ENCODE assay signal across 8 cellular contexts in the genomic region with DNA sequence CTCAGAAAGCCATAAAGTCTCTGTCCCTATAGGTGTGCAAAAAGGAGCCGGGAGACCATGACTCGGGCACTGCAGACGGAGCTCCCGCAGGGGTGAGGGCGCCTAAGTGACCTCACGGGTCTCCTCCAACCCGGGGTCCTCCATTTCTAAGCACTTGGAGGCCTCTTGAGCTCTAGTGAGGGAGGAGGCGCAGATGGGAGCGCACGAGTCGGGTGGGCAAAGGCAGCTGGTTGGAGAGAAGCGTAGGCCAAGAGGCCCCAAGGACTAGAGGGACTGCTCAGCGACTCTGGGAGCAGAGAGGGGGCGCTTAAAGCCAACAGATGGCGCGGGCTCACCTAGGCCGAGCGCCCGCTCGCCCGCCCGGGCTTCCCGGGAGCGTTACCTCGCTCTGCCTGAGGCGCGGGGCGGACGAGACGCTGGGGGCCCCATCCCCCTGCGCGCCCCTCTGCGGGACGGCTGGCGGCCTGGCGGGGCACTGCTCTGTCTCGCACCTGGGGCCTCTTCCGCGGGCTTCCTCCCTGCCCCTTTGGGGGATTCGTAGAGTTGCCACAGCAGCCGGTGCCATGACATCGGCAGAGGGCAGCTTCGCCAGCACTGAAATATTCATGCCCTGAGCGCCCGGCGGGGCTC. TPM values are rescaled to one million over a fixed set of nuclear protein-coding genes. Genes with fewer than 3 reads are reported as not detected.
A peak's percentile ranks its signal among the peaks of the same experiment; 100 is the strongest.
DNase-seq lines count a peak whose midpoint lies in the region; ATAC-seq, FAIRE-seq and TF ChIP-seq lines count a peak whose summit lies in the region.

No MANE protein-coding gene starts in this region.

- H3K27ac Mint-ChIP-seq in CD4-positive, CD25-positive, alpha-beta regulatory T cell, result no peak overlapping the region

- H3K4ac ChIP-seq in mesenchymal stem cell (ENCODE audit: low read depth in 1 of 2, low read length in 2 of 2), result no peak overlapping the region

- no peak overlapping the region for H2BK5ac ChIP-seq in mesenchymal stem cell (ENCODE audit: low read depth, low read length, poor library complexity, severe bottlenecking)

- H3K4me3 ChIP-seq in CD4-positive, CD25-positive, alpha-beta regulatory T cell (ENCODE audit: low read depth, low read length), result no peak overlapping the region
- H3K4me3 ChIP-seq in mesenchymal stem cell (ENCODE audit: insufficient read depth in 1 of 2, low read depth in 1 of 2, low read length in 2 of 2) (no peak overlapping the region), tibial nerve (peak overlapping the region; percentile 36 to 60 (median 54))

- TF ChIP-seq EP300 in tibial nerve (IDR thresholded peaks at IDR 0.05), result no peak

- ATAC-seq in CD4-positive, CD25-positive, alpha-beta regulatory T cell (ENCODE audit: low read depth in 2 of 2), result peak; percentile 41 to 43
- ATAC-seq in SK-N-SH treated with all-trans-retinoic acid at 6 μM for 48 hours (peak; percentile 79), HG02759 (IDR thresholded peaks at IDR 0.05; ENCODE audit: unreplicated experiment) (no peak)

- no peak overlapping the region for H3K14ac ChIP-seq in mesenchymal stem cell (ENCODE audit: low read length in 2 of 2)

- WGBS in mesenchymal stem cell, result 12% methylated on average over 36 of the region's 46 CpGs
- WGBS in tibial nerve, 2 donors, result 43 to 71% methylated on average over 8 to 21 of the region's 46 CpGs

- H2BK15ac ChIP-seq in mesenchymal stem cell (ENCODE audit: low read depth, poor library complexity, severe bottlenecking), result no peak overlapping the region

- no peak overlapping the region for H2BK120ac ChIP-seq in mesenchymal stem cell (ENCODE audit: low read depth, low read length)

- H3K9me3 ChIP-seq in CD4-positive, CD25-positive, alpha-beta regulatory T cell (ENCODE audit: control insufficient read depth in 2 of 2, low read length in 2 of 2), result no peaks in the 10 kb centered on the region
- H3K9me3 ChIP-seq in mesenchymal stem cell (ENCODE audit: control insufficient read depth, low read length) (no peaks in the 10 kb centered on the region), tibial nerve (no peaks in the 10 kb centered on the region)

- peaks cover 77% of the 10 kb centered on the region for H3K27me3 Mint-ChIP-seq in CD4-positive, CD25-positive, alpha-beta regulatory T cell

- peak; percentile 41 to 87 (median 60) for TF ChIP-seq CTCF in tibial nerve (IDR thresholded peaks at IDR 0.05)

- no peak overlapping the region for H3K18ac ChIP-seq in mesenchymal stem cell (ENCODE audit: low read depth in 1 of 2, low read length in 2 of 2)

- DNase-seq in CD4-positive, CD25-positive, alpha-beta regulatory T cell, result peak in 2 of 3 donors; percentile 13 to 18
- DNase-seq in HTR-8/SVneo (ENCODE audit: insufficient read length, low spot score) (peak; percentile 45), ecto neural progenitor cell (ENCODE audit: low spot score) (peak; percentile 83), mesenchymal stem cell (peak; percentile 6), tibial nerve (ENCODE audit: low spot score in 2 of 2) (peak in 1 of 2 donors; percentile 36), SIG-M5 (lab: John Stamatoyannopoulos, UW) (no peak)

- no peaks in the 10 kb centered on the region for H3K36me3 Mint-ChIP-seq in CD4-positive, CD25-positive, alpha-beta regulatory T cell

- H2AFZ ChIP-seq in mesenchymal stem cell (ENCODE audit: low read depth, low read length), result no peak overlapping the region

- no peaks in the 10 kb centered on the region for H3K36me3 ChIP-seq in CD4-positive, CD25-positive, alpha-beta regulatory T cell (ENCODE audit: control insufficient read depth, insufficient read depth, low read length)
- H3K36me3 ChIP-seq in mesenchymal stem cell (ENCODE audit: control insufficient read depth in 1 of 2, insufficient read depth in 2 of 2, low read depth in 1 of 2, low read length in 2 of 2) (no peaks in the 10 kb centered on the region), tibial nerve (no peaks in the 10 kb centered on the region)

- FAIRE-seq in HTR-8/SVneo (lab: Jason Lieb, UNC), result no peak

- no peak overlapping the region for H3K23ac ChIP-seq in mesenchymal stem cell (ENCODE audit: low read length in 2 of 2)

- H3K4me1 Mint-ChIP-seq in CD4-positive, CD25-positive, alpha-beta regulatory T cell, result peaks cover 0 to 10% (median 0%) of the 10 kb centered on the region in 4 donors

- peaks cover 31% of the 10 kb centered on the region for H3K27me3 ChIP-seq in CD4-positive, CD25-positive, alpha-beta regulatory T cell (ENCODE audit: control insufficient read depth, insufficient read depth, low read length)
- H3K27me3 ChIP-seq in mesenchymal stem cell (ENCODE audit: control insufficient read depth in 1 of 2, insufficient read depth in 1 of 2, low read length in 2 of 2) (peaks cover 88 to 89% of the 10 kb centered on the region in 2 experiments), tibial nerve (peaks cover 0 to 23% of the 10 kb centered on the region in 2 donors)

- H2AK5ac ChIP-seq in mesenchymal stem cell (ENCODE audit: low read length, severe bottlenecking), result no peak overlapping the region

- H3K4me3 Mint-ChIP-seq in CD4-positive, CD25-positive, alpha-beta regulatory T cell, result peak overlapping the region in 2 of 4 donors; percentile 66 to 80

- H2BK12ac ChIP-seq in mesenchymal stem cell (ENCODE audit: low read length in 2 of 2), result no peak overlapping the region

- no peaks in the 10 kb centered on the region for H3K79me1 ChIP-seq in mesenchymal stem cell (replicated peaks; ENCODE audit: low read length, poor library complexity, severe bottlenecking)

- TF ChIP-seq POLR2A in tibial nerve (IDR thresholded peaks at IDR 0.05), result no peak

- no peak overlapping the region for H3K9ac ChIP-seq in mesenchymal stem cell (ENCODE audit: low read length)

- H3K4me2 ChIP-seq in mesenchymal stem cell (ENCODE audit: low read length, poor library complexity, severe bottlenecking), result peak overlapping the region; percentile 59

- H3K9me3 Mint-ChIP-seq in CD4-positive, CD25-positive, alpha-beta regulatory T cell, result peaks cover 0 to 3% (median 0%) of the 10 kb centered on the region in 7 donors

- H3K4me1 ChIP-seq in CD4-positive, CD25-positive, alpha-beta regulatory T cell (ENCODE audit: control insufficient read depth, insufficient read depth, low read length, poor library complexity, severe bottlenecking), result peaks cover 4% of the 10 kb centered on the region
- peaks cover 15% of the 10 kb centered on the region for H3K4me1 ChIP-seq in mesenchymal stem cell (ENCODE audit: control insufficient read depth, insufficient read depth, low read depth, low read length)
- H3K4me1 ChIP-seq in tibial nerve, result peaks cover 0 to 21% (median 13%) of the 10 kb centered on the region in 4 donors

- no peak overlapping the region for H4K91ac ChIP-seq in mesenchymal stem cell (ENCODE audit: low read length)

- H4K8ac ChIP-seq in mesenchymal stem cell (ENCODE audit: low read length), result no peak overlapping the region

- H3K27ac ChIP-seq in CD4-positive, CD25-positive, alpha-beta regulatory T cell (ENCODE audit: insufficient read depth, low read length, poor library complexity, severe bottlenecking), result no peak overlapping the region
- H3K27ac ChIP-seq in mesenchymal stem cell (ENCODE audit: low read length, poor library complexity, severe bottlenecking), result no peak overlapping the region
- peak overlapping the region in 1 of 4 donors; percentile 70 for H3K27ac ChIP-seq in tibial nerve

TF ChIP-seq in SK-N-SH treated with all-trans-retinoic acid at 6 μM for 48 hours, 23 proteins besides CTCF, POLR2A, EP300 and RAD21:
- TF ChIP-seq GLIS3 (CRISPR knock-in tag; IDR thresholded peaks at IDR 0.05) (no peak), ZNF565 (CRISPR knock-in tag; conservative IDR thresholded peaks at IDR 0.05; ENCODE audit: low read depth) (no peak), SNAI2 (CRISPR knock-in tag; IDR thresholded peaks at IDR 0.05) (no peak), CSDC2 (CRISPR knock-in tag; IDR thresholded peaks at IDR 0.05) (no peak), ZNF8 (CRISPR knock-in tag; IDR thresholded peaks at IDR 0.05) (peak; percentile 80), ZC3H10 (CRISPR knock-in tag; IDR thresholded peaks at IDR 0.05) (no peak)
- TF ChIP-seq, protein P1, sequence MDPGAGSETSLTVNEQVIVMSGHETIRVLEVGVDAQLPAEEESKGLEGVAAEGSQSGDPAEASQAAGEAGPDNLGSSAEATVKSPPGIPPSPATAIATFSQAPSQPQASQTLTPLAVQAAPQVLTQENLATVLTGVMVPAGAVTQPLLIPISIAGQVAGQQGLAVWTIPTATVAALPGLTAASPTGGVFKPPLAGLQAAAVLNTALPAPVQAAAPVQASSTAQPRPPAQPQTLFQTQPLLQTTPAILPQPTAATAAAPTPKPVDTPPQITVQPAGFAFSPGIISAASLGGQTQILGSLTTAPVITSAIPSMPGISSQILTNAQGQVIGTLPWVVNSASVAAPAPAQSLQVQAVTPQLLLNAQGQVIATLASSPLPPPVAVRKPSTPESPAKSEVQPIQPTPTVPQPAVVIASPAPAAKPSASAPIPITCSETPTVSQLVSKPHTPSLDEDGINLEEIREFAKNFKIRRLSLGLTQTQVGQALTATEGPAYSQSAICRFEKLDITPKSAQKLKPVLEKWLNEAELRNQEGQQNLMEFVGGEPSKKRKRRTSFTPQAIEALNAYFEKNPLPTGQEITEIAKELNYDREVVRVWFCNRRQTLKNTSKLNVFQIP (CRISPR knock-in tag; IDR thresholded peaks at IDR 0.05; ENCODE audit: borderline replicate concordance, low read depth), result no peak

RNA-seq across cellular contexts. Expression of a gene that starts 0.5 kb away (rescaled TPM):
- 5.6 TPM for total RNA-seq in CD4-positive, CD25-positive, alpha-beta regulatory T cell
- polyA plus RNA-seq in CD4-positive, CD25-positive, alpha-beta regulatory T cell, result 1 to 10 TPM in 2 of 4 donors, under 1 TPM in 2; 0.17 to 1.5 (median 0.93) TPM
- not detected for polyA plus RNA-seq in mesenchymal stem cell (2013, experiment 1 of 2)
- polyA plus RNA-seq in mesenchymal stem cell (2013, experiment 2 of 2), result not detected
- 10 to 100 TPM; 13.8 to 20.1 (median 17.3) TPM for total RNA-seq in tibial nerve

Comparison
In these comparisons a context has a peak if more than half of its experiments do, and no peak if none do; other contexts are left out.
1. H3K4me3 ChIP-seq: peak in tibial nerve (4 of 4); none in CD4-positive, CD25-positive, alpha-beta regulatory T cell (single experiment) and mesenchymal stem cell (0 of 2).